16 cellular contexts compared by ENCODE assay signal in the genomic region with DNA sequence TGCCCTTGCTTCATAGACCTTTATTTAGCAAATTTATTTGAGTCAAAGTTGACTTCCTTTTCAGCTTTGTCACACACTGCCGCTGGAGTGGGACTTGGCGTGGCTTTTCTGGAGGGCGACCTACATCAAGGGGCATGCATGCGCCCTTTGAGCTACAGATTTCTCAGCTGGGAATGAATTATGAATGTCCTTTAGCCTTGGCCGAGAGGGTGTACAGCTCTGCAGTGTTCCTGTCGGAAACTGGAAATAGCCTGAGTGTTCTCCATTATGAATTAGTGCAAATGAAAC.
DNase-seq lines count a peak whose midpoint lies in the region; ATAC-seq and TF ChIP-seq lines count a peak whose summit lies in the region.
"Had no signal": no experiment of that assay in that cellular context is flagged by ENCODE, and none has a peak within 500 bp of the region (broad histone marks: within the 10 kb centered on the region; RNA-seq: fewer than 3 reads in every experiment).

No MANE protein-coding gene starts in this region.

- no peak overlapping the region for H3K4me3 Mint-ChIP-seq in glutamatergic neuron (ENCODE audit: unreplicated experiment)
- H3K4me3 Mint-ChIP-seq in activated naive CD8-positive, alpha-beta T cell treated with anti-CD3 and anti-CD28 coated beads, Interleukin-2, amount 50 U/mL, for 24 hours: no peak overlapping the region
- H3K4me3 Mint-ChIP-seq: CD4-positive, CD25-positive, alpha-beta regulatory T cell; CD8-positive, alpha-beta memory T cell; GM23338 had no signal

- peaks cover 4% of the 10 kb centered on the region for H3K4me1 Mint-ChIP-seq in glutamatergic neuron (ENCODE audit: low read depth, unreplicated experiment)
- H3K4me1 Mint-ChIP-seq in activated naive CD8-positive, alpha-beta T cell treated with anti-CD3 and anti-CD28 coated beads, Interleukin-2, amount 50 U/mL, for 24 hours: no peaks in the 10 kb centered on the region
- H3K4me1 Mint-ChIP-seq: CD4-positive, CD25-positive, alpha-beta regulatory T cell; CD8-positive, alpha-beta memory T cell; GM23338 had no signal

- H3K27ac ChIP-seq in sigmoid colon: no peak overlapping the region

- H3K4me3 ChIP-seq in sigmoid colon: no peak overlapping the region
- H3K4me3 ChIP-seq: GM23338 had no signal

- H3K36me3 ChIP-seq in sigmoid colon: no peaks in the 10 kb centered on the region

- 78 to 87% methylated on average over 6 of the region's 6 CpGs for WGBS in sigmoid colon, 2 donors

- no peak for ATAC-seq in Right ventricle myocardium inferior
- ATAC-seq in HG02870 (IDR thresholded peaks at IDR 0.05; ENCODE audit: unreplicated experiment): no peak
- no peak for ATAC-seq in HG03045 (IDR thresholded peaks at IDR 0.05; ENCODE audit: unreplicated experiment)
- no peak for ATAC-seq in activated naive CD8-positive, alpha-beta T cell treated with anti-CD3 and anti-CD28 coated beads, Interleukin-2, amount 50 U/mL, for 24 hours
- ATAC-seq: GM23338, HepG2 had no signal

- H3K9me3 Mint-ChIP-seq in glutamatergic neuron (ENCODE audit: unreplicated experiment): peaks cover 15% of the 10 kb centered on the region
- no peaks in the 10 kb centered on the region for H3K9me3 Mint-ChIP-seq in activated naive CD8-positive, alpha-beta T cell treated with anti-CD3 and anti-CD28 coated beads, Interleukin-2, amount 50 U/mL, for 24 hours
- H3K9me3 Mint-ChIP-seq: CD8-positive, alpha-beta memory T cell had no signal

- no peaks in the 10 kb centered on the region for H3K9me3 ChIP-seq in sigmoid colon

- peaks cover 1% of the 10 kb centered on the region for H3K27me3 Mint-ChIP-seq in glutamatergic neuron (ENCODE audit: unreplicated experiment)
- H3K27me3 Mint-ChIP-seq in activated naive CD8-positive, alpha-beta T cell treated with anti-CD3 and anti-CD28 coated beads, Interleukin-2, amount 50 U/mL, for 24 hours: no peaks in the 10 kb centered on the region
- H3K27me3 Mint-ChIP-seq: CD4-positive, CD25-positive, alpha-beta regulatory T cell; CD8-positive, alpha-beta memory T cell had no signal

- H3K36me3 Mint-ChIP-seq in glutamatergic neuron (ENCODE audit: unreplicated experiment): peaks cover 4% of the 10 kb centered on the region
- H3K36me3 Mint-ChIP-seq in activated naive CD8-positive, alpha-beta T cell treated with anti-CD3 and anti-CD28 coated beads, Interleukin-2, amount 50 U/mL, for 24 hours (ENCODE audit: low read depth): peaks cover 4% of the 10 kb centered on the region
- H3K36me3 Mint-ChIP-seq: CD4-positive, CD25-positive, alpha-beta regulatory T cell; CD8-positive, alpha-beta memory T cell had no signal

- intact Hi-C loops in cardiac septum (cut with DNase I) (no loop called here), Right ventricle myocardium inferior (cut with DNase I) (no loop called here), sigmoid colon (cut with DNase I) (no loop called here)

- peak overlapping the region; percentile 4 for H3K27ac Mint-ChIP-seq in glutamatergic neuron (ENCODE audit: unreplicated experiment)
- H3K27ac Mint-ChIP-seq in activated naive CD8-positive, alpha-beta T cell treated with anti-CD3 and anti-CD28 coated beads, Interleukin-2, amount 50 U/mL, for 24 hours: no peak overlapping the region
- H3K27ac Mint-ChIP-seq: GM23338 had no signal

- no peak for TF ChIP-seq EP300 in sigmoid colon (IDR thresholded peaks at IDR 0.05)

- TF ChIP-seq CTCF in glutamatergic neuron (IDR thresholded peaks at IDR 0.05; ENCODE audit: partially characterized antibody, unreplicated experiment) (no peak), sigmoid colon (IDR thresholded peaks at IDR 0.05) (no peak)

- peaks cover 0 to 29% (median 0%) of the 10 kb centered on the region in 3 donors for H3K27me3 ChIP-seq in sigmoid colon

- no peaks in the 10 kb centered on the region for H3K4me1 ChIP-seq in sigmoid colon

- DNase-seq in cardiac septum (ENCODE audit: low spot score): peak; percentile 43
- DNase-seq in Right ventricle myocardium inferior (ENCODE audit: missing footprints): no peak
- DNase-seq in glutamatergic neuron: no peak
- peak; percentile 22 for DNase-seq in sigmoid colon
- DNase-seq in activated naive CD8-positive, alpha-beta T cell treated with anti-CD3 and anti-CD28 coated beads, Interleukin-2, amount 50 U/mL, for 24 hours: no peak
- DNase-seq: 8988T; C1 segment of cervical spinal cord; CD4-positive, CD25-positive, alpha-beta regulatory T cell; CD8-positive, alpha-beta memory T cell; COR-L47; DMS 273 treated with DMSO at 0.1 percent for 48 hours; HCEC 1CT had no signal

- no peak for TF ChIP-seq POLR2A in sigmoid colon (IDR thresholded peaks at IDR 0.05)

Comparison
In these comparisons a context has a peak if more than half of its experiments do, and no peak if none do; other contexts are left out.
1. DNase-seq: peak in cardiac septum (single experiment) and sigmoid colon (single experiment); none in Right ventricle myocardium inferior (single experiment), glutamatergic neuron (single experiment) and activated naive CD8-positive, alpha-beta T cell treated with anti-CD3 and anti-CD28 coated beads, Interleukin-2, amount 50 U/mL, for 24 hours (single experiment).